Comparison of ENCODE assay signal across 18 cellular contexts in the genomic region with DNA sequence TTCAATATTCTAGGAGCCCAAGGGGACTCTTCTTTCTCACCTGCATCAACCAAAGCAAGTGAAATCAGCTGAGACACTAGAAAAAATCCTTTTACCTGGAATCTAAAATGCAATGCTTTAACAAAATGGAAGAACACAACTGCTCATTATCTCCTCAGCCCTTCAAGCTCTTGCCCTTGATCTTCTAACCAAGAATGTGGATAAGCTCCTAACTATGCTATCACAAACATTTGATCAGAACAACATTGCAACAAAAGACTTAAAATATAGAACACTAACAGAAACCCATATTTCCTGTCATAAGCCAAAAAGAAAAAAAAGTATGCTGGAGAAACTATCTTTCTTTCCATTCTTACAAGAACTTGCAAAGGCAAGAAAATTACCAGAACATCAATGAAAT. TPM values are rescaled to one million over a fixed set of nuclear protein-coding genes. Genes with fewer than 3 reads are reported as not detected.
A peak's percentile ranks its signal among the peaks of the same experiment; 100 is the strongest.
DNase-seq lines count a peak whose midpoint lies in the region; ATAC-seq and TF ChIP-seq lines count a peak whose summit lies in the region.
"Had no signal": no experiment of that assay in that cellular context is flagged by ENCODE, and none has a peak within 500 bp of the region (broad histone marks: within the 10 kb centered on the region; RNA-seq: fewer than 3 reads in every experiment).

No MANE protein-coding gene starts in this region.

- no peak for TF ChIP-seq CTCF in suprapubic skin (IDR thresholded peaks at IDR 0.05)

- CTCF ChIA-PET in T-cell (lab: Charles Lee) (interaction anchor here in 1 of 2 donors (1.1 kb wide), 1 partner anchor 14 kb away, joined by 4 read pairs; no protein-coding TSS in a partner anchor), HEK293T (lab: Yijun Ruan, JAX) (no interaction called here)

- H3K27ac Mint-ChIP-seq in activated naive CD4-positive, alpha-beta T cell treated with anti-CD3 and anti-CD28 coated beads, Interleukin-2, amount 50 U/mL, for 24 hours: peak overlapping the region; percentile 66
- peak overlapping the region; percentile 77 to 82 for H3K27ac Mint-ChIP-seq in T-cell
- peak overlapping the region; percentile 43 for H3K27ac Mint-ChIP-seq in activated T-helper 2 cell treated with anti-CD3 and anti-CD28 coated beads, Interferon-gamma antibody, Interleukin-2, Interleukin-4, amounts not matched to agents 10 μg/mL and 5 μg/mL and 100 μg/mL, durations not matched to agents 14 hours and 24 hours and 36 hours
- peak overlapping the region; percentile 62 for H3K27ac Mint-ChIP-seq in stimulated activated naive B cell treated with anti-CD40 and anti-IgM and Interleukin-4, amounts not matched to agents 10 μg/mL and 1 μg/mL and 100 μg/mL, for 72 hours
- H3K27ac Mint-ChIP-seq: HFFc6 had no signal

- ATAC-seq in T-cell (replicated peaks in 1 of 4): peak in 1 of 4 experiments; percentile 63
- no peak for ATAC-seq in stimulated activated naive B cell treated with anti-CD40 and anti-IgM and Interleukin-4, amounts not matched to agents 10 μg/mL and 1 μg/mL and 100 μg/mL, for 72 hours (replicated peaks)
- ATAC-seq: K562 had no signal

- no peak for DNase-seq in activated naive CD4-positive, alpha-beta T cell treated with Interleukin-2 at 50 U/mL for 16 hours
- no peak for DNase-seq in T-cell
- no peak for DNase-seq in activated T-helper 2 cell treated with anti-CD3 and anti-CD28 coated beads, Interferon-gamma antibody, Interleukin-2, Interleukin-4, amounts not matched to agents 10 μg/mL and 5 μg/mL and 100 μg/mL, durations not matched to agents 14 hours and 24 hours and 36 hours (ENCODE audit: low spot score)
- no peak for DNase-seq in stimulated activated naive B cell treated with anti-CD40 and anti-IgM and Interleukin-4, amounts not matched to agents 10 μg/mL and 1 μg/mL and 100 μg/mL, for 72 hours
- no peak for DNase-seq in hepatic stellate cell (ENCODE audit: low spot score)
- no peak for DNase-seq in suprapubic skin (ENCODE audit: low spot score in 2 of 2)
- DNase-seq in HEK293T (ENCODE audit: extremely low spot score): no peak
- DNase-seq: BE2C, COR-L47, DMS153, EL, HFFc6, NCI-H1092, NCI-H226, NCI-H526 treated with DMSO at 0.1 percent for 48 hours had no signal

- POLR2A ChIA-PET in T-cell (lab: Charles Lee): no interaction called here
- POLR2A ChIA-PET in HEK293T (lab: Yijun Ruan, JAX): interaction anchor here (1.7 kb wide), 1 partner anchor 19 kb away, joined by 3 read pairs; the partner anchor contains the start of gene MANF

- no peak for TF ChIP-seq POLR2A in suprapubic skin (IDR thresholded peaks at IDR 0.05)

- H3K27me3 ChIP-seq in suprapubic skin: no peaks in the 10 kb centered on the region
- H3K27me3 ChIP-seq: BE2C had no signal

- no peak overlapping the region for H3K4me3 ChIP-seq in suprapubic skin
- H3K4me3 ChIP-seq: K562 had no signal

- peaks cover 10% of the 10 kb centered on the region for H3K36me3 Mint-ChIP-seq in activated naive CD4-positive, alpha-beta T cell treated with anti-CD3 and anti-CD28 coated beads, Interleukin-2, amount 50 U/mL, for 24 hours
- peaks cover 34% of the 10 kb centered on the region for H3K36me3 Mint-ChIP-seq in T-cell
- H3K36me3 Mint-ChIP-seq in activated T-helper 2 cell treated with anti-CD3 and anti-CD28 coated beads, Interferon-gamma antibody, Interleukin-2, Interleukin-4, amounts not matched to agents 10 μg/mL and 5 μg/mL and 100 μg/mL, durations not matched to agents 14 hours and 24 hours and 36 hours (ENCODE audit: low read depth): peaks cover 43% of the 10 kb centered on the region
- H3K36me3 Mint-ChIP-seq in stimulated activated naive B cell treated with anti-CD40 and anti-IgM and Interleukin-4, amounts not matched to agents 10 μg/mL and 1 μg/mL and 100 μg/mL, for 72 hours: peaks cover 20 to 44% of the 10 kb centered on the region in 2 donors

- intact Hi-C loops in activated T-helper 2 cell treated with anti-CD3 and anti-CD28 coated beads, Interferon-gamma antibody, Interleukin-2, Interleukin-4, amounts not matched to agents 10 μg/mL and 5 μg/mL and 100 μg/mL, durations not matched to agents 14 hours and 24 hours and 36 hours (cut with micrococcal nuclease): no loop called here

- H3K4me1 ChIP-seq in suprapubic skin: no peaks in the 10 kb centered on the region
- H3K4me1 ChIP-seq: BE2C had no signal

- peaks cover 36% of the 10 kb centered on the region for H3K4me1 Mint-ChIP-seq in activated naive CD4-positive, alpha-beta T cell treated with anti-CD3 and anti-CD28 coated beads, Interleukin-2, amount 50 U/mL, for 24 hours
- H3K4me1 Mint-ChIP-seq in T-cell: peaks cover 21 to 26% (median 24%) of the 10 kb centered on the region in 3 donors
- H3K4me1 Mint-ChIP-seq in activated T-helper 2 cell treated with anti-CD3 and anti-CD28 coated beads, Interferon-gamma antibody, Interleukin-2, Interleukin-4, amounts not matched to agents 10 μg/mL and 5 μg/mL and 100 μg/mL, durations not matched to agents 14 hours and 24 hours and 36 hours (ENCODE audit: low read depth): peaks cover 11% of the 10 kb centered on the region
- peaks cover 1 to 6% of the 10 kb centered on the region in 2 donors for H3K4me1 Mint-ChIP-seq in stimulated activated naive B cell treated with anti-CD40 and anti-IgM and Interleukin-4, amounts not matched to agents 10 μg/mL and 1 μg/mL and 100 μg/mL, for 72 hours

- no peaks in the 10 kb centered on the region for H3K9me3 Mint-ChIP-seq in activated naive CD4-positive, alpha-beta T cell treated with anti-CD3 and anti-CD28 coated beads, Interleukin-2, amount 50 U/mL, for 24 hours
- no peaks in the 10 kb centered on the region for H3K9me3 Mint-ChIP-seq in T-cell
- no peaks in the 10 kb centered on the region for H3K9me3 Mint-ChIP-seq in activated T-helper 2 cell treated with anti-CD3 and anti-CD28 coated beads, Interferon-gamma antibody, Interleukin-2, Interleukin-4, amounts not matched to agents 10 μg/mL and 5 μg/mL and 100 μg/mL, durations not matched to agents 14 hours and 24 hours and 36 hours
- H3K9me3 Mint-ChIP-seq in stimulated activated naive B cell treated with anti-CD40 and anti-IgM and Interleukin-4, amounts not matched to agents 10 μg/mL and 1 μg/mL and 100 μg/mL, for 72 hours: no peaks in the 10 kb centered on the region
- H3K9me3 Mint-ChIP-seq: HFFc6 had no signal

- no peak overlapping the region for H3K27ac ChIP-seq in suprapubic skin
- H3K27ac ChIP-seq: HL-60 had no signal

- TF ChIP-seq EP300 in suprapubic skin (IDR thresholded peaks at IDR 0.05): no peak

- H3K4me3 Mint-ChIP-seq in activated naive CD4-positive, alpha-beta T cell treated with anti-CD3 and anti-CD28 coated beads, Interleukin-2, amount 50 U/mL, for 24 hours: no peak overlapping the region
- H3K4me3 Mint-ChIP-seq in T-cell: no peak overlapping the region
- H3K4me3 Mint-ChIP-seq in activated T-helper 2 cell treated with anti-CD3 and anti-CD28 coated beads, Interferon-gamma antibody, Interleukin-2, Interleukin-4, amounts not matched to agents 10 μg/mL and 5 μg/mL and 100 μg/mL, durations not matched to agents 14 hours and 24 hours and 36 hours (ENCODE audit: low read depth): no peak overlapping the region
- no peak overlapping the region for H3K4me3 Mint-ChIP-seq in stimulated activated naive B cell treated with anti-CD40 and anti-IgM and Interleukin-4, amounts not matched to agents 10 μg/mL and 1 μg/mL and 100 μg/mL, for 72 hours
- H3K4me3 Mint-ChIP-seq: HFFc6 had no signal

- H3K27me3 Mint-ChIP-seq in activated naive CD4-positive, alpha-beta T cell treated with anti-CD3 and anti-CD28 coated beads, Interleukin-2, amount 50 U/mL, for 24 hours: no peaks in the 10 kb centered on the region
- H3K27me3 Mint-ChIP-seq in T-cell: no peaks in the 10 kb centered on the region
- H3K27me3 Mint-ChIP-seq in activated T-helper 2 cell treated with anti-CD3 and anti-CD28 coated beads, Interferon-gamma antibody, Interleukin-2, Interleukin-4, amounts not matched to agents 10 μg/mL and 5 μg/mL and 100 μg/mL, durations not matched to agents 14 hours and 24 hours and 36 hours (ENCODE audit: low read depth): no peaks in the 10 kb centered on the region
- H3K27me3 Mint-ChIP-seq in stimulated activated naive B cell treated with anti-CD40 and anti-IgM and Interleukin-4, amounts not matched to agents 10 μg/mL and 1 μg/mL and 100 μg/mL, for 72 hours: no peaks in the 10 kb centered on the region

- H3K9me3 ChIP-seq in suprapubic skin: no peaks in the 10 kb centered on the region
- H3K9me3 ChIP-seq: BE2C had no signal

- peaks cover 56% of the 10 kb centered on the region for H3K36me3 ChIP-seq in suprapubic skin
- H3K36me3 ChIP-seq: BE2C had no signal

TF ChIP-seq in HEK293T, 16 proteins besides CTCF, POLR2A, EP300 and RAD21 (continues in another document):
- no peak for TF ChIP-seq NFRKB (IDR thresholded peaks at IDR 0.05)
- TF ChIP-seq HDGF (IDR thresholded peaks at IDR 0.05; ENCODE audit: borderline replicate concordance): no peak
- TF ChIP-seq L3MBTL2 (conservative IDR thresholded peaks at IDR 0.05): no peak
- no peak for TF ChIP-seq SP1 (IDR thresholded peaks at IDR 0.05)
- TF ChIP-seq BHLHE40 (IDR thresholded peaks at IDR 0.05; ENCODE audit: borderline replicate concordance): no peak
- TF ChIP-seq LEF1 (IDR thresholded peaks at IDR 0.05; ENCODE audit: borderline replicate concordance): no peak
- TF ChIP-seq SUZ12 (IDR thresholded peaks at IDR 0.05): no peak
- TF ChIP-seq CTBP1 (IDR thresholded peaks at IDR 0.05; ENCODE audit: borderline replicate concordance): no peak
- TF ChIP-seq PKNOX1 (IDR thresholded peaks at IDR 0.05): no peak
- TF ChIP-seq FOXK2 (IDR thresholded peaks at IDR 0.05): no peak
- TF ChIP-seq FOXA1 (IDR thresholded peaks at IDR 0.05): no peak
- no peak for TF ChIP-seq ZNF384 (IDR thresholded peaks at IDR 0.05)
- TF ChIP-seq TARDBP (IDR thresholded peaks at IDR 0.05): no peak
- no peak for TF ChIP-seq ARNT (IDR thresholded peaks at IDR 0.05)

RNA-seq across cellular contexts. Expression of gene RBM15B, which starts 12.6 kb away (rescaled TPM):
- total RNA-seq in T-cell (10 to 100 TPM; 29.2 to 41.3 (median 38.4) TPM), suprapubic skin (10 to 100 TPM; 33.6 to 50.9 (median 41.7) TPM)
- total RNA-seq in activated T-helper 2 cell treated with anti-CD3 and anti-CD28 coated beads, Interferon-gamma antibody, Interleukin-2, Interleukin-4, amounts not matched to agents 10 μg/mL and 5 μg/mL and 100 μg/mL, durations not matched to agents 14 hours and 24 hours and 36 hours: 36.1 and 37.4 TPM in 2 replicates

RNA-seq across cellular contexts. Expression of gene MANF, which starts 18.6 kb away (rescaled TPM):
- 10 to 100 TPM; 36.4 to 71.9 (median 56.7) TPM for total RNA-seq in T-cell
- 235 and 238 TPM in 2 replicates for total RNA-seq in activated T-helper 2 cell treated with anti-CD3 and anti-CD28 coated beads, Interferon-gamma antibody, Interleukin-2, Interleukin-4, amounts not matched to agents 10 μg/mL and 5 μg/mL and 100 μg/mL, durations not matched to agents 14 hours and 24 hours and 36 hours
- total RNA-seq in suprapubic skin: 10 to 100 TPM; 21.7 to 64.0 (median 52.8) TPM
